Comparison of ENCODE assay signal across 8 cellular contexts in the genomic region with DNA sequence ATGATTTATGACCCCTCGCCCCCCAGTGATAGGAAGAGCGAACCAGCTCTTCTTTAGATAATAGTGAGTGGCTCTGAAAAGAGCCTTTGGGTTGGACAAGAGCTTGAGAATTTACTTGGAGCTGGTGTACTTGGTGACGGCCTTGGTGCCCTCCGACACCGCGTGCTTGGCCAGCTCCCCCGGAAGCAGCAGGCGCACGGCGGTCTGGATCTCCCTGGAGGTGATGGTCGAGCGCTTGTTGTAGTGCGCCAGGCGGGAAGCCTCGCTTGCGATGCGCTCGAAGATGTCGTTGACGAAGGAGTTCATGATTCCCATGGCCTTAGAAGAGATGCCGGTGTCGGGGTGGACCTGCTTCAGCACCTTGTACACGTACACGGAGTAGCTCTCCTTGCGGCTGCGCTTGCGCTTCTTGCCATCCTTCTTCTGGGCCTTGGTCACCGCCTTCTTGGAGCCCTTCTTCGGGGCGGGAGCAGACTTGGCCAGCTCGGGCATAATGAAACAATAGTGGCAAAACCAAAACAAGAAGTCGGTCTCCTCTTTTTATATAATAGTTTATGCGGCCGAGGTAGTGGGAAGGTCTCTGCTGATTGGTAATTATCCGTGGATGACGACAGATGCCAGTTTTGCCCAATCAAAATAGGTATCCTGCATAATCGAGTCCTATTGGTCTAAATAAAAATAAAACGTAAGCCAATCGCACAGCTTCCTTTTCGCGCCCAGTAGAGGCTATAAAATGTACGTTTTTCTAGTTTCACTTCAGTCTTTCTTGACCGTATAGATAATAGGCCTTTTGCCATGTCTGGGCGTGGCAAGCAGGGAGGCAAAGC.
DNase-seq lines count a peak whose midpoint lies in the region; ATAC-seq and TF ChIP-seq lines count a peak whose summit lies in the region.
"Not testable (repeated sequence)": the region's sequence is repeated elsewhere in the genome, so short reads cannot be mapped to it uniquely, and the experiment has no call there.

No MANE protein-coding gene starts in this region.

- ATAC-seq in GM21723 (IDR thresholded peaks at IDR 0.05; ENCODE audit: unreplicated experiment), result peak; percentile 62
- ATAC-seq in stimulated activated memory B cell treated with anti-CD40 and anti-IgM and Interleukin-4, amounts not matched to agents 10 μg/mL and 1 μg/mL and 100 μg/mL, for 72 hours, result peak; percentile 90

- not testable (repeated sequence) for H3K9me3 Mint-ChIP-seq in stimulated activated memory B cell treated with anti-CD40 and anti-IgM and Interleukin-4, amounts not matched to agents 10 μg/mL and 1 μg/mL and 100 μg/mL, for 72 hours

- H3K27ac Mint-ChIP-seq in stimulated activated memory B cell treated with anti-CD40 and anti-IgM and Interleukin-4, amounts not matched to agents 10 μg/mL and 1 μg/mL and 100 μg/mL, for 72 hours, result peak overlapping the region; percentile 89

- peak overlapping the region; percentile 63 for H3K4me3 ChIP-seq in epithelial cell of esophagus (ENCODE audit: low read length)

- peak overlapping the region; percentile 92 for H3K4me3 Mint-ChIP-seq in stimulated activated memory B cell treated with anti-CD40 and anti-IgM and Interleukin-4, amounts not matched to agents 10 μg/mL and 1 μg/mL and 100 μg/mL, for 72 hours

- H3K36me3 Mint-ChIP-seq in stimulated activated memory B cell treated with anti-CD40 and anti-IgM and Interleukin-4, amounts not matched to agents 10 μg/mL and 1 μg/mL and 100 μg/mL, for 72 hours, result not testable (repeated sequence)

- TF ChIP-seq CTCF in epithelial cell of esophagus (IDR thresholded peaks at IDR 0.05; ENCODE audit: insufficient read depth, low read depth, low read length, missing control alignments), result not testable (repeated sequence)

- peak; percentile 79 for DNase-seq in DMS79 treated with DMSO at 0.1 percent for 48 hours (lab: John Stamatoyannopoulos, UW)
- DNase-seq in HuH-7.5 (ENCODE audit: low spot score), result peak; percentile 49
- peak; percentile 96 for DNase-seq in OCI-M2 (lab: John Stamatoyannopoulos, UW; ENCODE audit: unreplicated experiment)
- DNase-seq in activated T-cell treated with anti-CD3 and anti-CD28 coated beads, Interleukin-2, amount 50 U/mL, for 1 hour, result peak; percentile 75
- peak; percentile 95 for DNase-seq in epithelial cell of esophagus (ENCODE audit: low read depth)
- peak; percentile 71 for DNase-seq in midbrain (lab: John Stamatoyannopoulos, UW)

- H3K4me1 Mint-ChIP-seq in stimulated activated memory B cell treated with anti-CD40 and anti-IgM and Interleukin-4, amounts not matched to agents 10 μg/mL and 1 μg/mL and 100 μg/mL, for 72 hours, result peaks cover 38% of the 10 kb centered on the region

- peaks cover 12% of the 10 kb centered on the region for H3K27me3 Mint-ChIP-seq in stimulated activated memory B cell treated with anti-CD40 and anti-IgM and Interleukin-4, amounts not matched to agents 10 μg/mL and 1 μg/mL and 100 μg/mL, for 72 hours

Comparison
In these comparisons a context has a peak if more than half of its experiments do, and no peak if none do; other contexts are left out.
1. Peak in every context shown above with its lines: DNase-seq, ATAC-seq and H3K4me3 ChIP-seq.